ENCODE assay signal across 12 cellular contexts in genomic region chr9:34577635-34578240, GRCh38. TPM values are rescaled to one million over a fixed set of nuclear protein-coding genes. Genes with fewer than 3 reads are reported as not detected.
DNase-seq lines count a peak whose midpoint lies in the region; TF ChIP-seq lines count a peak whose summit lies in the region.
"Had no signal": no experiment of that assay in that cellular context is flagged by ENCODE, and none has a peak within 500 bp of the region (broad histone marks: within the 10 kb centered on the region; RNA-seq: fewer than 3 reads in every experiment).

No MANE protein-coding gene starts in this region.

- no peaks in the 10 kb centered on the region for H3K36me3 Mint-ChIP-seq in IgD-negative memory B cell

- CTCF ChIA-PET in AG04449 (lab: Yijun Ruan, JAX), result interaction anchor here (0.7 to 11.5 kb wide), 6 partner anchors 11 to 174 kb away, joined by 3 to 119 read pairs (median 3); no protein-coding TSS in a partner anchor

- H4K20me1 ChIP-seq in neural cell (ENCODE audit: insufficient read depth), result peaks cover 3% of the 10 kb centered on the region

- TF ChIP-seq RAD21 in neural cell (conservative IDR thresholded peaks at IDR 0.05), result no peak

- TF ChIP-seq CTCF in AG04449 (IDR thresholded peaks at IDR 0.05; ENCODE audit: insufficient read depth, low read length, missing control alignments) (no peak), neural cell (IDR thresholded peaks at IDR 0.05; ENCODE audit: poor library complexity, severe bottlenecking) (no peak)

- H3K4me2 ChIP-seq in neural cell (ENCODE audit: low read length), result no peak overlapping the region

- H3K4me3 ChIP-seq in AG04449 (ENCODE audit: low read depth, low read length), result peak overlapping the region; percentile 27; the same call in 1 of the 2 replicates
- H3K4me3 ChIP-seq in effector memory CD4-positive, alpha-beta T cell (ENCODE audit: insufficient read depth, low read depth, low read length, poor library complexity, severe bottlenecking), result peak overlapping the region; percentile 17
- H3K4me3 ChIP-seq in neural cell (ENCODE audit: low read length), result peak overlapping the region; percentile 59
- H3K4me3 ChIP-seq: lung had no signal

- POLR2A ChIA-PET in AG04449 (lab: Yijun Ruan, JAX), result no interaction called here

- no peaks in the 10 kb centered on the region for H3K9me3 ChIP-seq in effector memory CD4-positive, alpha-beta T cell (ENCODE audit: control insufficient read depth, low read length)
- no peaks in the 10 kb centered on the region for H3K9me3 ChIP-seq in neural cell (ENCODE audit: low read length)

- H3K4me1 Mint-ChIP-seq in IgD-negative memory B cell, result peaks cover 0 to 7% (median 7%) of the 10 kb centered on the region in 3 donors

- peaks cover 5% of the 10 kb centered on the region for H3F3A ChIP-seq in neural cell (ENCODE audit: insufficient read depth, low read length, poor library complexity, severe bottlenecking)

- H3K36me3 ChIP-seq in effector memory CD4-positive, alpha-beta T cell (ENCODE audit: control insufficient read depth, insufficient read depth, low read length), result no peaks in the 10 kb centered on the region
- no peaks in the 10 kb centered on the region for H3K36me3 ChIP-seq in neural cell (ENCODE audit: insufficient read depth, low read length)

- DNase-seq in AG04449 (ENCODE audit: low read depth, low spot score) (no peak), NCI-H2171 (lab: John Stamatoyannopoulos, UW) (no peak), ACHN (no peak), Kasumi-1 (lab: John Stamatoyannopoulos, UW) (no peak), SIG-M5 treated with dmso at 0.1 percent for 504 hours (lab: John Stamatoyannopoulos, UW; ENCODE audit: unreplicated experiment) (no peak)
- DNase-seq in effector memory CD4-positive, alpha-beta T cell, result no peak
- DNase-seq: activated naive CD4-positive, alpha-beta T cell treated with Interleukin-2 at 50 U/mL for 16 hours; DMS153; NCI-H510A had no signal

- TF ChIP-seq EP300 in neural cell (conservative IDR thresholded peaks at IDR 0.05; ENCODE audit: poor library complexity, severe bottlenecking), result no peak

- H2AFZ ChIP-seq in neural cell (ENCODE audit: low read depth, low read length), result no peak overlapping the region

- H3K27ac ChIP-seq in effector memory CD4-positive, alpha-beta T cell (ENCODE audit: insufficient read depth, low read length, poor library complexity, severe bottlenecking), result no peak overlapping the region
- H3K27ac ChIP-seq in neural cell (ENCODE audit: low read length), result peak overlapping the region; percentile 57

- H3K27ac Mint-ChIP-seq in IgD-negative memory B cell, result no peak overlapping the region

- H3K9ac ChIP-seq in neural cell (ENCODE audit: low read length), result peak overlapping the region; percentile 58

- H3K4me3 Mint-ChIP-seq in IgD-negative memory B cell, result peak overlapping the region in 3 of 4 donors; percentile 50 to 85 (median 85)

- H3K9me2 ChIP-seq in neural cell (ENCODE audit: insufficient read depth, low read length), result no peaks in the 10 kb centered on the region

- H3K79me2 ChIP-seq in neural cell (replicated peaks; ENCODE audit: insufficient read depth, low read length), result peaks cover 17% of the 10 kb centered on the region

- in situ Hi-C loops in ACHN (cut with HindIII; ENCODE audit: low pct_ligation_motif_present, low pct_unique_long_range_greater_than_20kb, low sequenced_read_pairs), result no loop called here

- peaks cover 52% of the 10 kb centered on the region for H3K27me3 Mint-ChIP-seq in IgD-negative memory B cell

- no peaks in the 10 kb centered on the region for H3K4me1 ChIP-seq in effector memory CD4-positive, alpha-beta T cell (ENCODE audit: control insufficient read depth, insufficient read depth, low read length, poor library complexity, severe bottlenecking)

- no peaks in the 10 kb centered on the region for H3K9me3 Mint-ChIP-seq in IgD-negative memory B cell

- H3K27me3 ChIP-seq in effector memory CD4-positive, alpha-beta T cell (replicated peaks; ENCODE audit: control insufficient read depth, insufficient read depth, low read length, poor library complexity, severe bottlenecking), result peaks cover 18% of the 10 kb centered on the region
- H3K27me3 ChIP-seq in neural cell (ENCODE audit: insufficient read depth, low read depth, low read length), result no peaks in the 10 kb centered on the region

TF ChIP-seq in neural cell, 6 proteins besides CTCF, POLR2A, EP300 and RAD21:
- TF ChIP-seq TAF1 (IDR thresholded peaks at IDR 0.05; ENCODE audit: low read depth) (no peak), POLR2AphosphoS5 (IDR thresholded peaks at IDR 0.05) (no peak), REST (IDR thresholded peaks at IDR 0.05; ENCODE audit: borderline replicate concordance) (no peak), MXI1 (conservative IDR thresholded peaks at IDR 0.05; ENCODE audit: poor library complexity, severe bottlenecking) (no peak), SMC3 (conservative IDR thresholded peaks at IDR 0.05; ENCODE audit: poor library complexity) (no peak), EZH2 (IDR thresholded peaks at IDR 0.05; ENCODE audit: borderline replicate concordance, insufficient read depth, low read length, poor library complexity, severe bottlenecking) (no peak)

RNA-seq across cellular contexts. Expression of gene CNTFR, which starts 11.8 kb away (rescaled TPM):
- polyA plus RNA-seq in IgD-negative memory B cell (not detected), neural cell (19.0 and 20.7 TPM in 2 replicates)
- polyA minus RNA-seq in neural cell, result 25.4 and 27.0 TPM in 2 replicates

RNA-seq across cellular contexts. Expression of gene RPP25L, which starts 34.2 kb away (rescaled TPM):
- 48.4 TPM for polyA plus RNA-seq in IgD-negative memory B cell
- 27.5 and 31.4 TPM in 2 replicates for polyA plus RNA-seq in neural cell
- polyA minus RNA-seq in neural cell, result 14.8 and 17.3 TPM in 2 replicates

RNA-seq across cellular contexts. Expression of gene DCTN3, which starts 42.6 kb away (rescaled TPM):
- polyA plus RNA-seq in IgD-negative memory B cell, result 113 TPM
- 380 and 391 TPM in 2 replicates for polyA plus RNA-seq in neural cell
- 133 and 140 TPM in 2 replicates for polyA minus RNA-seq in neural cell

RNA-seq across cellular contexts. Expression of gene ARID3C, which starts 51.1 kb away (rescaled TPM):
- not detected for polyA plus RNA-seq in IgD-negative memory B cell
- polyA plus RNA-seq in neural cell, result 2.1 and 2.8 TPM in 2 replicates
- not detected in 2 replicates for polyA minus RNA-seq in neural cell
- polyA plus RNA-seq: lung had no signal

RNA-seq across cellular contexts. Expression of gene ENHO, which starts 54.9 kb away (rescaled TPM):
- polyA plus RNA-seq in IgD-negative memory B cell (not detected), neural cell (163 and 172 TPM in 2 replicates)
- 46.8 and 61.8 TPM in 2 replicates for polyA minus RNA-seq in neural cell

Comparison
In these comparisons a context has a peak if more than half of its experiments do, and no peak if none do; other contexts are left out.
1. RNA of gene CNTFR, which starts 11.8 kb away (polyA plus RNA-seq): 19.0 to 20.7 TPM in neural cell; not detected in IgD-negative memory B cell (single experiment); every median in the first group is over 10 times any median in the second.
2. Peak in every context shown above with its lines, with median percentiles within 50 percentile points of each other: H3K4me3 ChIP-seq.